ENCODE assay signal across 30 cellular contexts in the genomic region with DNA sequence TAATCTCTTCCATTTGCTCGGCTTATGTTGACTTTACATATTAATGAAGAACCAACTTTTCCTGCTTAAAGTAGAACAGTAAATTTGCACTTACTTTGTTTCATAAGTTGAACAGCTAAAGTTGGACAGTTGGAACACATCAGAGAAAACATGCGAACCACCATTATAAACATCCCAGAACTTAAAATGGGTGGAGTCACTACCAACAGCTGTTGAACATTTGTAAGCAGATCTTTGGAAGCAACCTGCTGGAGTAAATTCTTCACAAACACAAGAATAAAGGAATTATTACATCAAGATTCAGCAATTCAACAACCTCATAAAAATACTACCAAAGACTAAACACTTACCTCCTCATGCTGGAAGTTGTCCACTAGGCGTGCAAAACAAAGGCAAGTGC.
DNase-seq lines count a peak whose midpoint lies in the region; ATAC-seq, FAIRE-seq and TF ChIP-seq lines count a peak whose summit lies in the region.
"Had no signal": no experiment of that assay in that cellular context is flagged by ENCODE, and none has a peak within 500 bp of the region (broad histone marks: within the 10 kb centered on the region; RNA-seq: fewer than 3 reads in every experiment).

No MANE protein-coding gene starts in this region.

- no peaks in the 10 kb centered on the region for H4K20me1 ChIP-seq in mammary epithelial cell (ENCODE audit: insufficient read depth, low read length)

- H3K4me3 ChIP-seq in mammary epithelial cell (replicated peaks in 1 of 3; ENCODE audit: insufficient read depth in 1 of 3, low read depth in 2 of 3, low read length in 3 of 3) (no peak overlapping the region), breast epithelium (no peak overlapping the region), adipocyte (ENCODE audit: low read length) (no peak overlapping the region), fibroblast of the aortic adventitia (ENCODE audit: low read depth, low read length) (no peak overlapping the region), pancreas (no peak overlapping the region), HAP-1 (no peak overlapping the region)
- H3K4me3 ChIP-seq: coronary artery, esophagus muscularis mucosa, GM12878, left lung, ovary, PC-9, smooth muscle cell, tibial nerve had no signal

- H3K79me2 ChIP-seq in mammary epithelial cell (ENCODE audit: insufficient read depth, low read length) = peaks cover 2% of the 10 kb centered on the region

- 93% methylated on average over 3 of the region's 3 CpGs for WGBS in mammary epithelial cell (ENCODE audit: low coverage, missing lambda C conversion rate)
- 91 to 92% methylated on average over 3 of the region's 3 CpGs for WGBS in pancreas, 2 donors

- no peak for TF ChIP-seq CTCF in mammary epithelial cell (conservative IDR thresholded peaks at IDR 0.05 in 1 of 2, IDR thresholded peaks at IDR 0.05 in 1 of 2; ENCODE audit: extremely low read depth in 1 of 2, insufficient read depth in 1 of 2, low read depth in 1 of 2, low read length in 2 of 2)
- no peak for TF ChIP-seq CTCF in breast epithelium (IDR thresholded peaks at IDR 0.05)
- TF ChIP-seq CTCF in fibroblast of the aortic adventitia (IDR thresholded peaks at IDR 0.05; ENCODE audit: insufficient read depth, low read length) = no peak
- no peak for TF ChIP-seq CTCF in pancreas (IDR thresholded peaks at IDR 0.05)

- ATAC-seq in pancreas (no peak), GM19452 (IDR thresholded peaks at IDR 0.05; ENCODE audit: unreplicated experiment) (no peak)
- ATAC-seq: GM12878, left lung had no signal

- dilution Hi-C loops in mammary epithelial cell (cut with HindIII; ENCODE audit: low sequenced_read_pairs) = no loop called here

- H3K9me3 ChIP-seq in mammary epithelial cell (replicated peaks; ENCODE audit: insufficient read depth, low read length) (no peaks in the 10 kb centered on the region), breast epithelium (no peaks in the 10 kb centered on the region), adipocyte (ENCODE audit: control insufficient read depth, low read length) (no peaks in the 10 kb centered on the region), pancreas (no peaks in the 10 kb centered on the region), HAP-1 (no peaks in the 10 kb centered on the region)
- H3K9me3 ChIP-seq: esophagus muscularis mucosa, left lung, ovary, tibial nerve had no signal

- H2AFZ ChIP-seq in mammary epithelial cell (ENCODE audit: low read depth, low read length) = no peak overlapping the region
- H2AFZ ChIP-seq: PC-9 had no signal

- peak overlapping the region; percentile 3 for H3K9ac ChIP-seq in mammary epithelial cell (ENCODE audit: insufficient read depth, low read length)
- H3K9ac ChIP-seq in adipocyte (ENCODE audit: low read length) = no peak overlapping the region

- intact Hi-C loops in mammary epithelial cell (cut with micrococcal nuclease) (loop anchor here (10.0 kb wide), 1 partner anchor 194 kb away; no protein-coding TSS in a partner anchor), breast epithelium (cut with DNase I; ENCODE audit: low total_unique reads) (no loop called here), pancreas (cut with DNase I) (no loop called here)

- DNase-seq in mammary epithelial cell = no peak
- DNase-seq in breast epithelium (ENCODE audit: low spot score in 2 of 2) = no peak
- DNase-seq in adipocyte (ENCODE audit: low read depth) = peak; percentile 31
- DNase-seq in fibroblast of the aortic adventitia (ENCODE audit: low read depth) = peak; percentile 33
- DNase-seq in pancreas = no peak
- DNase-seq in HAP-1 (ENCODE audit: low spot score in 2 of 2) = no peak
- no peak for DNase-seq in AML-193 (lab: John Stamatoyannopoulos, UW)
- DNase-seq: activated CD4-positive, alpha-beta T cell treated with anti-CD3 and anti-CD28 coated beads, Interleukin-2, amount 10 ng/mL, durations not matched to agents 24 days and 14 days; activated gamma-delta T cell; activated T-cell treated with anti-CD3 and anti-CD28 coated beads, Interleukin-2, amount 50 U/mL, for 24 hours; amniotic stem cell; C1 segment of cervical spinal cord; endodermal cell; left lung; midbrain; NCI-H1048; NCI-H1694; NCI-H510A; ovary; PC-9; SIG-M5; stimulated activated CD4-positive, alpha-beta T cell treated with anti-CD3 and anti-CD28 coated beads, Interleukin-1b, Interleukin-23, amount 100 ng/mL, for 48 hours; SW 1271 had no signal

- CTCF ChIA-PET in mammary epithelial cell (lab: Charles Lee; ENCODE audit: low non-redundant PET) = no interaction called here

- H3K27me3 ChIP-seq in mammary epithelial cell (ENCODE audit: insufficient read depth, low read length) (peaks cover 1% of the 10 kb centered on the region), breast epithelium (no peaks in the 10 kb centered on the region), adipocyte (replicated peaks; ENCODE audit: control insufficient read depth, insufficient read depth, low read length) (no peaks in the 10 kb centered on the region), pancreas (no peaks in the 10 kb centered on the region), HAP-1 (ENCODE audit: low read depth) (no peaks in the 10 kb centered on the region)
- H3K27me3 ChIP-seq: esophagus muscularis mucosa, left lung, ovary, tibial nerve had no signal

- H3K4me1 ChIP-seq in mammary epithelial cell (ENCODE audit: insufficient read depth, low read length) (peaks cover 7% of the 10 kb centered on the region), breast epithelium (no peaks in the 10 kb centered on the region), adipocyte (ENCODE audit: control insufficient read depth, insufficient read depth, low read length) (peaks cover 6% of the 10 kb centered on the region), pancreas (no peaks in the 10 kb centered on the region), HAP-1 (no peaks in the 10 kb centered on the region)
- H3K4me1 ChIP-seq: left lung had no signal

- FAIRE-seq in pancreas (lab: Jason Lieb, UNC) = peak; percentile 37
- FAIRE-seq: GM12878, islet of Langerhans had no signal

- H3K27ac ChIP-seq in mammary epithelial cell (ENCODE audit: insufficient read depth, low read depth, low read length) (no peak overlapping the region), breast epithelium (no peak overlapping the region), pancreas (no peak overlapping the region)
- H3K27ac ChIP-seq: coronary artery, esophagus muscularis mucosa, left lung, ovary, PC-9, tibial nerve had no signal

- no TSS peak for BruUV-seq in mammary epithelial cell (replicated peaks; lab: Mats Ljungman, UMichigan)

- TF ChIP-seq POLR2A in breast epithelium (IDR thresholded peaks at IDR 0.05) = no peak

- no peak overlapping the region for H3K4me2 ChIP-seq in mammary epithelial cell (ENCODE audit: insufficient read depth, low read depth, low read length)
- H3K4me2 ChIP-seq: PC-9, smooth muscle cell had no signal

- in situ Hi-C loops in mammary epithelial cell (cut with MboI; ENCODE audit: low sequenced_read_pairs in 2 of 2) = no loop called here
- in situ Hi-C loops in HAP-1 (cut with MboI; ENCODE audit: low sequenced_read_pairs) = no loop called here

- peaks cover 31% of the 10 kb centered on the region for H3K36me3 ChIP-seq in mammary epithelial cell (ENCODE audit: insufficient read depth, low read length)
- H3K36me3 ChIP-seq in breast epithelium = peaks cover 9% of the 10 kb centered on the region
- peaks cover 91% of the 10 kb centered on the region for H3K36me3 ChIP-seq in adipocyte (ENCODE audit: control insufficient read depth, insufficient read depth, low read length, severe bottlenecking)
- H3K36me3 ChIP-seq in pancreas = peaks cover 0 to 56% (median 2%) of the 10 kb centered on the region in 3 donors
- peaks cover 63% of the 10 kb centered on the region for H3K36me3 ChIP-seq in HAP-1 (replicated peaks)
- H3K36me3 ChIP-seq: ovary had no signal

Comparison
In these comparisons a context has a peak if more than half of its experiments do, and no peak if none do; other contexts are left out.
1. DNase-seq: peak in adipocyte (single experiment) and fibroblast of the aortic adventitia (single experiment); none in mammary epithelial cell (single experiment), breast epithelium (0 of 2), pancreas (0 of 6), HAP-1 (0 of 2) and AML-193 (0 of 2).